Comparison of ENCODE assay signal across 8 cellular contexts in the genomic region with DNA sequence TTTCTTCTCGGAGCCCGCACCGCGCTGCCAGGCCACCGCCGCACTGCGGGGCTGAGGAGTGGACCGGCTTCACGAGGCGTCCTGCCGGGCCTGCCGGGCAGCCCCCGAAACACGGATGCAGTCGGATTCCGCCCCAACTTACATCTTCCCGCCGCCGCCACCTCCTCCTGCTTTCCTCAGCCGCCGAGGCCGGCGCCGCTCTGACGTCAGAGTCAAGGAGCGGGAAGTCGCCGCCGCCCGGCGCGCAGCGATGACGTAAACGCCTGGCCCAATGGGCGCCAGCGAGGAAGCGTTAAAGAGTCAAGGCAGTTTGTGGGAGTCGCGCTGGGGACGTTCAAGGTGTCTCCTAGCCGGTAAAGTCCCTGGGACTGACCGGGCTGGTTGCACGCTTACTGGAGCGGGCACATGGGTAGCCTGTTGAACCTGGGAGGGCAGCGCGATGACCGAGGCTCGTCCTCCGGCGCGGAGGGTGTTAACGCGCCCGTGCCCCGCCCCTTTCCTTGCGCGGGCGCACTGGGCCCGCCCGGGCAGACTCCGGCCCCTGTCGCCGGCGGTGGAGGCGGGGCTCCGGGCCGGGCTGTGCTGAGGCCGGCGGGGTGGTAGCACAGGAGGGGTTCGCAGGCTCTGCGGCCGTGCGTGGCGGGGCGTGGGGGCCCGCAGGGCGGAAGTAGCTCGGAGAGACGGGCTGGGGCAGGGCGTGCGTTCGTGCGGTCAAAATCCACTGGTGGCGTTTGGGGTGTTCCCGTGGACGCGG. TPM values are rescaled to one million over a fixed set of nuclear protein-coding genes. Genes with fewer than 3 reads are reported as not detected.
DNase-seq lines count a peak whose midpoint lies in the region; ATAC-seq and TF ChIP-seq lines count a peak whose summit lies in the region.

A gene with protein sequence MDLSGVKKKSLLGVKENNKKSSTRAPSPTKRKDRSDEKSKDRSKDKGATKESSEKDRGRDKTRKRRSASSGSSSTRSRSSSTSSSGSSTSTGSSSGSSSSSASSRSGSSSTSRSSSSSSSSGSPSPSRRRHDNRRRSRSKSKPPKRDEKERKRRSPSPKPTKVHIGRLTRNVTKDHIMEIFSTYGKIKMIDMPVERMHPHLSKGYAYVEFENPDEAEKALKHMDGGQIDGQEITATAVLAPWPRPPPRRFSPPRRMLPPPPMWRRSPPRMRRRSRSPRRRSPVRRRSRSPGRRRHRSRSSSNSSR (minus strand): TSS at position 214 of the 754 bp plus-strand sequence. CDS start 3,483 bp downstream, outside the sequence.

- H3K9me2 ChIP-seq in GM23338 (ENCODE audit: insufficient read depth): no peaks in the 10 kb centered on the region

- peaks cover 57% of the 10 kb centered on the region for H3K79me2 ChIP-seq in GM23338 (replicated peaks; ENCODE audit: insufficient read depth)

- TF ChIP-seq CTCF in GM23338 (conservative IDR thresholded peaks at IDR 0.05; ENCODE audit: low read depth in 2 of 2): no peak
- no peak for TF ChIP-seq CTCF in natural killer cell (IDR thresholded peaks at IDR 0.05)

- intact Hi-C loops in natural killer cell (cut with micrococcal nuclease): loop anchor here (5.0 to 10.0 kb wide), 2 partner anchors 46 to 243 kb away; a partner anchor contains a TSS

- H3K9me3 Mint-ChIP-seq in GM23338 (no peaks in the 10 kb centered on the region; the same call in 2 of the 3 replicates), natural killer cell (no peaks in the 10 kb centered on the region)
- H3K9me3 Mint-ChIP-seq in activated T-helper 17 cell treated with anti-CD3 and anti-CD28 coated beads, Interleukin-2, amount 50 U/mL, for 72 hours: no peaks in the 10 kb centered on the region

- H3K4me3 Mint-ChIP-seq in GM23338 (peak within 1 kb of the TSS; percentile 97), natural killer cell (peak within 1 kb of the TSS; percentile 97)
- H3K4me3 Mint-ChIP-seq in activated T-helper 17 cell treated with anti-CD3 and anti-CD28 coated beads, Interleukin-2, amount 50 U/mL, for 72 hours: peak within 1 kb of the TSS; percentile 88

- peaks cover 20% of the 10 kb centered on the region for H3K4me1 ChIP-seq in GM23338 (ENCODE audit: insufficient read depth)

- H3K27ac ChIP-seq in GM23338 (ENCODE audit: low read depth): peak within 1 kb of the TSS; percentile 97

- H3K27me3 Mint-ChIP-seq in GM23338 (ENCODE audit: insufficient read depth, low read depth, poor library complexity) (peaks cover 10% of the 10 kb centered on the region), natural killer cell (ENCODE audit: low read depth in 2 of 2) (no peaks in the 10 kb centered on the region)
- H3K27me3 Mint-ChIP-seq in activated T-helper 17 cell treated with anti-CD3 and anti-CD28 coated beads, Interleukin-2, amount 50 U/mL, for 72 hours: no peaks in the 10 kb centered on the region

- peaks cover 18% of the 10 kb centered on the region; the same call in 1 of the 2 replicates for H3F3A ChIP-seq in GM23338 (replicated peaks; ENCODE audit: low read depth)

- H3K4me3 ChIP-seq in GM23338: peak within 1 kb of the TSS; percentile 94

- peak within 1 kb of the TSS; percentile 99 for H3K27ac Mint-ChIP-seq in GM23338
- peak within 1 kb of the TSS; percentile 96 for H3K27ac Mint-ChIP-seq in activated T-helper 17 cell treated with anti-CD3 and anti-CD28 coated beads, Interleukin-2, amount 50 U/mL, for 72 hours
- peak within 1 kb of the TSS; percentile 97 to 99 for H3K27ac Mint-ChIP-seq in natural killer cell

- H3K36me3 ChIP-seq in GM23338 (ENCODE audit: insufficient read depth): peaks cover 8% of the 10 kb centered on the region; the same call in 1 of the 2 replicates

- DNase-seq in EH (ENCODE audit: low read depth) (peak; percentile 93), GM23338 (ENCODE audit: low spot score) (peak; percentile 94), LHCN-M2 (ENCODE audit: low read depth) (peak; percentile 93), RPMI7951 (ENCODE audit: low read depth) (peak; percentile 92), fibroblast of peridontal ligament (ENCODE audit: extremely low read depth) (peak; percentile 94), natural killer cell (peak; percentile 99)
- peak; percentile 89 to 97 (median 93) for DNase-seq in stimulated activated naive CD4-positive, alpha-beta T cell (lab: John Stamatoyannopoulos, UW)

- peaks cover 44% of the 10 kb centered on the region for H4K20me1 ChIP-seq in GM23338 (replicated peaks; ENCODE audit: insufficient read depth)

- ATAC-seq in GM23338 (peak; percentile 90), natural killer cell (peak; percentile 87 to 94 (median 88))
- ATAC-seq in activated T-helper 17 cell treated with anti-CD3 and anti-CD28 coated beads, Interleukin-2, amount 50 U/mL, for 72 hours (replicated peaks): peak; percentile 93

- H3K36me3 Mint-ChIP-seq in GM23338 (ENCODE audit: low read depth) (peaks cover 42% of the 10 kb centered on the region), natural killer cell (no peaks in the 10 kb centered on the region)
- peaks cover 49% of the 10 kb centered on the region for H3K36me3 Mint-ChIP-seq in activated T-helper 17 cell treated with anti-CD3 and anti-CD28 coated beads, Interleukin-2, amount 50 U/mL, for 72 hours (ENCODE audit: low read depth)

- peak within 1 kb of the TSS; percentile 99 for H2AFZ ChIP-seq in GM23338

- H3K27me3 ChIP-seq in GM23338 (ENCODE audit: insufficient read depth): no peaks in the 10 kb centered on the region

- peaks cover 25% of the 10 kb centered on the region for H3K4me1 Mint-ChIP-seq in GM23338
- peaks cover 14% of the 10 kb centered on the region for H3K4me1 Mint-ChIP-seq in activated T-helper 17 cell treated with anti-CD3 and anti-CD28 coated beads, Interleukin-2, amount 50 U/mL, for 72 hours
- peaks cover 40 to 50% of the 10 kb centered on the region in 2 donors for H3K4me1 Mint-ChIP-seq in natural killer cell

- peak within 1 kb of the TSS; percentile 88 for H3K4me2 ChIP-seq in GM23338

TF ChIP-seq in GM23338, 12 proteins besides CTCF, POLR2A, EP300 and RAD21 (continues in another document):
- TF ChIP-seq, protein P1, sequence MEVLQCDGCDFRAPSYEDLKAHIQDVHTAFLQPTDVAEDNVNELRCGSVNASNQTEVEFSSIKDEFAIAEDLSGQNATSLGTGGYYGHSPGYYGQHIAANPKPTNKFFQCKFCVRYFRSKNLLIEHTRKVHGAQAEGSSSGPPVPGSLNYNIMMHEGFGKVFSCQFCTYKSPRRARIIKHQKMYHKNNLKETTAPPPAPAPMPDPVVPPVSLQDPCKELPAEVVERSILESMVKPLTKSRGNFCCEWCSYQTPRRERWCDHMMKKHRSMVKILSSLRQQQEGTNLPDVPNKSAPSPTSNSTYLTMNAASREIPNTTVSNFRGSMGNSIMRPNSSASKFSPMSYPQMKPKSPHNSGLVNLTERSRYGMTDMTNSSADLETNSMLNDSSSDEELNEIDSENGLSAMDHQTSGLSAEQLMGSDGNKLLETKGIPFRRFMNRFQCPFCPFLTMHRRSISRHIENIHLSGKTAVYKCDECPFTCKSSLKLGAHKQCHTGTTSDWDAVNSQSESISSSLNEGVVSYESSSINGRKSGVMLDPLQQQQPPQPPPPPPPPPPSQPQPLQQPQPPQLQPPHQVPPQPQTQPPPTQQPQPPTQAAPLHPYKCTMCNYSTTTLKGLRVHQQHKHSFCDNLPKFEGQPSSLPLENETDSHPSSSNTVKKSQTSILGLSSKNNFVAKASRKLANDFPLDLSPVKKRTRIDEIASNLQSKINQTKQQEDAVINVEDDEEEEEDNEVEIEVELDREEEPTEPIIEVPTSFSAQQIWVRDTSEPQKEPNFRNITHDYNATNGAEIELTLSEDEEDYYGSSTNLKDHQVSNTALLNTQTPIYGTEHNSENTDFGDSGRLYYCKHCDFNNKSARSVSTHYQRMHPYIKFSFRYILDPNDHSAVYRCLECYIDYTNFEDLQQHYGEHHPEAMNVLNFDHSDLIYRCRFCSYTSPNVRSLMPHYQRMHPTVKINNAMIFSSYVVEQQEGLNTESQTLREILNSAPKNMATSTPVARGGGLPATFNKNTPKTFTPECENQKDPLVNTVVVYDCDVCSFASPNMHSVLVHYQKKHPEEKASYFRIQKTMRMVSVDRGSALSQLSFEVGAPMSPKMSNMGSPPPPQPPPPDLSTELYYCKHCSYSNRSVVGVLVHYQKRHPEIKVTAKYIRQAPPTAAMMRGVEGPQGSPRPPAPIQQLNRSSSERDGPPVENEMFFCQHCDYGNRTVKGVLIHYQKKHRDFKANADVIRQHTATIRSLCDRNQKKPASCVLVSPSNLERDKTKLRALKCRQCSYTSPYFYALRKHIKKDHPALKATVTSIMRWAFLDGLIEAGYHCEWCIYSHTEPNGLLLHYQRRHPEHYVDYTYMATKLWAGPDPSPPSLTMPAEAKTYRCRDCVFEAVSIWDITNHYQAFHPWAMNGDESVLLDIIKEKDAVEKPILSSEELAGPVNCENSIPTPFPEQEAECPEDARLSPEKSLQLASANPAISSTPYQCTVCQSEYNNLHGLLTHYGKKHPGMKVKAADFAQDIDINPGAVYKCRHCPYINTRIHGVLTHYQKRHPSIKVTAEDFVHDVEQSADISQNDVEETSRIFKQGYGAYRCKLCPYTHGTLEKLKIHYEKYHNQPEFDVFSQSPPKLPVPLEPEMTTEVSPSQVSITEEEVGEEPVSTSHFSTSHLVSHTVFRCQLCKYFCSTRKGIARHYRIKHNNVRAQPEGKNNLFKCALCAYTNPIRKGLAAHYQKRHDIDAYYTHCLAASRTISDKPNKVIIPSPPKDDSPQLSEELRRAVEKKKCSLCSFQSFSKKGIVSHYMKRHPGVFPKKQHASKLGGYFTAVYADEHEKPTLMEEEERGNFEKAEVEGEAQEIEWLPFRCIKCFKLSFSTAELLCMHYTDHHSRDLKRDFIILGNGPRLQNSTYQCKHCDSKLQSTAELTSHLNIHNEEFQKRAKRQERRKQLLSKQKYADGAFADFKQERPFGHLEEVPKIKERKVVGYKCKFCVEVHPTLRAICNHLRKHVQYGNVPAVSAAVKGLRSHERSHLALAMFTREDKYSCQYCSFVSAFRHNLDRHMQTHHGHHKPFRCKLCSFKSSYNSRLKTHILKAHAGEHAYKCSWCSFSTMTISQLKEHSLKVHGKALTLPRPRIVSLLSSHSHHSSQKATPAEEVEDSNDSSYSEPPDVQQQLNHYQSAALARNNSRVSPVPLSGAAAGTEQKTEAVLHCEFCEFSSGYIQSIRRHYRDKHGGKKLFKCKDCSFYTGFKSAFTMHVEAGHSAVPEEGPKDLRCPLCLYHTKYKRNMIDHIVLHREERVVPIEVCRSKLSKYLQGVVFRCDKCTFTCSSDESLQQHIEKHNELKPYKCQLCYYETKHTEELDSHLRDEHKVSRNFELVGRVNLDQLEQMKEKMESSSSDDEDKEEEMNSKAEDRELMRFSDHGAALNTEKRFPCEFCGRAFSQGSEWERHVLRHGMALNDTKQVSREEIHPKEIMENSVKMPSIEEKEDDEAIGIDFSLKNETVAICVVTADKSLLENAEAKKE (CRISPR knock-in tag; IDR thresholded peaks at IDR 0.05): no peak
- TF ChIP-seq ZNF114 (CRISPR knock-in tag; IDR thresholded peaks at IDR 0.05): no peak

RNA-seq across cellular contexts. Expression of the gene that starts here (rescaled TPM):
- 372 and 384 TPM in 2 replicates for total RNA-seq in GM23338 (2014; rRNA removed; shearing (Covaris generic))
- 298 and 315 TPM in 2 replicates for polyA plus RNA-seq in GM23338 (2016; fragmentation: Nextera tagmentation; extraction: Ambion mirVana)
- total RNA-seq in LHCN-M2 (2014; rRNA removed) (175 and 178 TPM in 2 replicates), natural killer cell (100 to 1,000 TPM; 269 to 284 (median 273) TPM)
- 154 TPM for polyA plus RNA-seq in LHCN-M2 (2012)
- total RNA-seq in RPMI7951 (2014; rRNA removed; shearing (Covaris generic)): 148 and 155 TPM in 2 replicates
- total RNA-seq in activated T-helper 17 cell treated with anti-CD3 and anti-CD28 coated beads, Interleukin-2, amount 50 U/mL, for 72 hours: 100 to 1,000 TPM; 205 to 314 TPM

Comparison
In these comparisons a context has a peak if more than half of its experiments do, and no peak if none do; other contexts are left out.
1. Peak in every context shown above with its lines: DNase-seq, ATAC-seq, H3K4me3 ChIP-seq and H3K27ac ChIP-seq.